In the genomic region with DNA sequence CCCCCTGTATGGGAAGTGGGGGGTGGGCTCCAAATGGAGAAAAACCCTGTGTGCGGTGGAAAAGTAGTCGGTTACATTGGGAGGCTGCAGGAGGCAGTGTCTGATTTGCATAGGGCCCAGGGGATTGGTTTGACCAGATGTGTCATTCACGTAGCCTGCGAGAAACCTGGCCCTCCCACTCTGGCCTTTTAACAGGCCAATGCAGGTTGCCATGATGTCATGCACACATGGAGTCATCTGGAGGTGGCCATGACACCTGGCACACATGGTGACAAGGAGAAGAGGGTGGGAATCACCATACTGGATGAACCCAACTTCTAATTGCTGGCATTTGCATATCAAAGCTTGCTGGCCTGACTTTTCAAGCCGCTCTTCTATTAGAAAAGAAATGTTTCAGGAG, we compare ENCODE assay signal across 24 cellular contexts. TPM values are rescaled to one million over a fixed set of nuclear protein-coding genes. Genes with fewer than 3 reads are reported as not detected.
DNase-seq lines count a peak whose midpoint lies in the region; TF ChIP-seq lines count a peak whose summit lies in the region.
"Had no signal": no experiment of that assay in that cellular context is flagged by ENCODE, and none has a peak within 500 bp of the region (broad histone marks: within the 10 kb centered on the region; RNA-seq: fewer than 3 reads in every experiment).

No MANE protein-coding gene starts in this region.

- no peaks in the 10 kb centered on the region for H3K9me2 ChIP-seq in Karpas-422 (replicated peaks; ENCODE audit: insufficient read depth, low read length)

- H3K27me3 Mint-ChIP-seq in neural progenitor cell (ENCODE audit: insufficient read depth, low read depth) = peaks cover 2% of the 10 kb centered on the region

- H3K4me2 ChIP-seq in Karpas-422 (ENCODE audit: low read depth, low read length, poor library complexity, severe bottlenecking) (peak overlapping the region; percentile 38), neural progenitor cell (no peak overlapping the region)

- H3K9me3 Mint-ChIP-seq in neural progenitor cell = peaks cover 15% of the 10 kb centered on the region

- H3F3A ChIP-seq in neural progenitor cell (ENCODE audit: low read depth) = no peaks in the 10 kb centered on the region

- no peak overlapping the region for H3K4me3 Mint-ChIP-seq in neural progenitor cell
- H3K4me3 Mint-ChIP-seq: activated naive CD8-positive, alpha-beta T cell treated with anti-CD3 and anti-CD28 coated beads, Interleukin-2, amount 50 U/mL, for 24 hours; CD14-positive monocyte had no signal

- H3K79me2 ChIP-seq in Karpas-422 (ENCODE audit: low read length) = no peaks in the 10 kb centered on the region
- H3K79me2 ChIP-seq in neural progenitor cell (ENCODE audit: low read depth) = no peaks in the 10 kb centered on the region

- H4K20me1 ChIP-seq in Karpas-422 (ENCODE audit: insufficient read depth, low read depth, low read length) = no peaks in the 10 kb centered on the region
- no peaks in the 10 kb centered on the region for H4K20me1 ChIP-seq in neural progenitor cell (ENCODE audit: low read depth)

- H3K4me1 ChIP-seq in ES-I3 (ENCODE audit: insufficient read depth, low read length) = no peaks in the 10 kb centered on the region
- H3K4me1 ChIP-seq in Karpas-422 (ENCODE audit: low read length) = peaks cover 22% of the 10 kb centered on the region
- H3K4me1 ChIP-seq in neural progenitor cell = no peaks in the 10 kb centered on the region
- H3K4me1 ChIP-seq: left ventricle myocardium inferior, prostate gland had no signal

- no peaks in the 10 kb centered on the region for H3K9me3 ChIP-seq in ES-I3 (ENCODE audit: control insufficient read depth, insufficient read depth, low read length)
- peaks cover 3% of the 10 kb centered on the region for H3K9me3 ChIP-seq in Karpas-422 (ENCODE audit: low read length)
- no peaks in the 10 kb centered on the region for H3K9me3 ChIP-seq in neural progenitor cell (ENCODE audit: low read depth)
- H3K9me3 ChIP-seq: left ventricle myocardium inferior, prostate gland, transverse colon had no signal

- no peak for TF ChIP-seq CTCF in VCaP (conservative IDR thresholded peaks at IDR 0.05)
- TF ChIP-seq CTCF in neural progenitor cell (IDR thresholded peaks at IDR 0.05) = no peak

- no peaks in the 10 kb centered on the region for H3K36me3 Mint-ChIP-seq in neural progenitor cell
- H3K36me3 Mint-ChIP-seq: CD14-positive monocyte had no signal

- H3K4me3 ChIP-seq in Karpas-422 (ENCODE audit: low read length) = peak overlapping the region; percentile 15; the same call in 1 of the 2 replicates
- H3K4me3 ChIP-seq in neural progenitor cell = no peak overlapping the region
- H3K4me3 ChIP-seq: cardiac muscle cell, left ventricle myocardium inferior, prostate gland, transverse colon had no signal

- no peak overlapping the region for H3K27ac ChIP-seq in Karpas-422 (ENCODE audit: low read length)
- H3K27ac ChIP-seq in VCaP = peak overlapping the region; percentile 57
- H3K27ac ChIP-seq in neural progenitor cell = no peak overlapping the region
- H3K27ac ChIP-seq: cardiac muscle cell, left ventricle myocardium inferior, transverse colon had no signal

- DNase-seq in Karpas-422 = peak; percentile 77
- DNase-seq in neural progenitor cell (ENCODE audit: low spot score) = no peak
- DNase-seq in NCI-H1105 (lab: John Stamatoyannopoulos, UW) = no peak
- DNase-seq in epidermal melanocyte (ENCODE audit: insufficient read length, low spot score) = no peak
- no peak for DNase-seq in NCI-H1694 treated with DMSO at 0.1 percent for 48 hours (lab: John Stamatoyannopoulos, UW)
- DNase-seq: activated gamma-delta T cell treated with Interleukin-2 at 50 U/mL for 16 hours; activated naive CD8-positive, alpha-beta T cell treated with anti-CD3 and anti-CD28 coated beads, Interleukin-2, amount 50 U/mL, for 24 hours; activated T-cell treated with anti-CD3 and anti-CD28 coated beads, Interleukin-2, amount 50 U/mL, for 48 hours; Calu3; effector CD4-positive, alpha-beta T cell; left ventricle myocardium inferior; mesenchymal stem cell; NCI-H146; NCI-H2107; NCI-H446; NCI-H774; stimulated activated CD4-positive, alpha-beta T cell treated with anti-CD3 and anti-CD28 coated beads, Interleukin-4, amount 100 ng/mL, for 24 hours; T-helper 1 cell had no signal

- H3K27me3 ChIP-seq in Karpas-422 (ENCODE audit: low read length) (no peaks in the 10 kb centered on the region), neural progenitor cell (no peaks in the 10 kb centered on the region)
- H3K27me3 ChIP-seq: cardiac muscle cell had no signal

- H3K4me1 Mint-ChIP-seq in neural progenitor cell = no peaks in the 10 kb centered on the region
- H3K4me1 Mint-ChIP-seq: activated naive CD8-positive, alpha-beta T cell treated with anti-CD3 and anti-CD28 coated beads, Interleukin-2, amount 50 U/mL, for 24 hours had no signal

- no peak overlapping the region for H3K27ac Mint-ChIP-seq in neural progenitor cell
- H3K27ac Mint-ChIP-seq: activated naive CD8-positive, alpha-beta T cell treated with anti-CD3 and anti-CD28 coated beads, Interleukin-2, amount 50 U/mL, for 24 hours had no signal

- H3K9ac ChIP-seq in ES-I3 (ENCODE audit: low read depth, low read length) = peak overlapping the region; percentile 22; the same call in 1 of the 2 replicates
- no peak overlapping the region for H3K9ac ChIP-seq in Karpas-422 (ENCODE audit: low read length)
- no peak overlapping the region for H3K9ac ChIP-seq in neural progenitor cell

- no peak overlapping the region for H2AFZ ChIP-seq in Karpas-422 (ENCODE audit: low read length)
- peak overlapping the region; percentile 19 for H2AFZ ChIP-seq in neural progenitor cell (replicated peaks)

- H3K36me3 ChIP-seq in ES-I3 (ENCODE audit: insufficient read depth, low read length) = no peaks in the 10 kb centered on the region
- no peaks in the 10 kb centered on the region for H3K36me3 ChIP-seq in Karpas-422 (ENCODE audit: insufficient read depth, low read length)
- H3K36me3 ChIP-seq in neural progenitor cell = no peaks in the 10 kb centered on the region
- H3K36me3 ChIP-seq: cardiac muscle cell, left ventricle myocardium inferior, prostate gland, transverse colon had no signal

RNA-seq across cellular contexts. Expression of gene FAM181B, which starts 50.6 kb away (rescaled TPM):
- total RNA-seq in Karpas-422 (2014; rRNA removed; shearing (Covaris generic); ENCODE audit: low replicate concordance) = not detected in 2 replicates
- total RNA-seq in neural progenitor cell (ENCODE audit: low replicate concordance) = 0.09 TPM in 1 of 2 replicates, not detected in the other
